In genomic region chr11:46616551-46617450, GRCh38 we compare ENCODE assay signal across 8 cellular contexts. TPM values are rescaled to one million over a fixed set of nuclear protein-coding genes. Genes with fewer than 3 reads are reported as not detected.
DNase-seq lines count a peak whose midpoint lies in the region; FAIRE-seq and TF ChIP-seq lines count a peak whose summit lies in the region.

Gene HARBI1 (minus strand): TSS chr11:46617227. CDS start chr11:46616237, 990 bp downstream.

- DNase-seq in H7 (peak; percentile 95), SHP77 (lab: John Stamatoyannopoulos, UW) (peak; percentile 75 to 77), frontal cortex (ENCODE audit: low spot score in 2 of 2) (peak; percentile 84 to 87), neuronal stem cell (ENCODE audit: low spot score) (peak; percentile 89)
- peak; percentile 74 to 92 (median 84) for DNase-seq in activated naive CD4-positive, alpha-beta T cell (lab: John Stamatoyannopoulos, UW)

- no peaks in the 10 kb centered on the region for H3K9me3 ChIP-seq in ES-I3 (ENCODE audit: control insufficient read depth, insufficient read depth, low read length)
- H3K9me3 ChIP-seq in Loucy (ENCODE audit: insufficient read depth, low read depth, low read length), result no peaks in the 10 kb centered on the region
- H3K9me3 ChIP-seq in neuronal stem cell (replicated peaks in 1 of 2; ENCODE audit: control insufficient read depth in 2 of 2, insufficient read depth in 1 of 2, low read depth in 1 of 2, low read length in 2 of 2), result no peaks in the 10 kb centered on the region
- H3K9me3 ChIP-seq in subcutaneous abdominal adipose tissue (ENCODE audit: control insufficient read depth in 5 of 5, low read length in 5 of 5), result no peaks in the 10 kb centered on the region

- peak within 1 kb of the TSS; percentile 87 for H3K27ac ChIP-seq in neuronal stem cell (replicated peaks; ENCODE audit: low read length)
- peak within 1 kb of the TSS; percentile 95 for H3K27ac ChIP-seq in subcutaneous abdominal adipose tissue (ENCODE audit: low read depth, low read length)

- H3K36me3 ChIP-seq in ES-I3 (ENCODE audit: insufficient read depth, low read length) (peaks cover 4% of the 10 kb centered on the region; the same call in 1 of the 2 replicates), H7 (replicated peaks; ENCODE audit: control insufficient read depth, insufficient read depth, low read length) (no peaks in the 10 kb centered on the region), Loucy (ENCODE audit: insufficient read depth, low read length) (no peaks in the 10 kb centered on the region; the same call in 1 of the 2 replicates), neuronal stem cell (replicated peaks in 1 of 2; ENCODE audit: control insufficient read depth in 2 of 2, insufficient read depth in 2 of 2, low read length in 2 of 2) (peaks cover 0 to 16% of the 10 kb centered on the region in 2 donors), subcutaneous abdominal adipose tissue (ENCODE audit: control insufficient read depth in 5 of 5, insufficient read depth in 5 of 5, low read length in 5 of 5) (peaks cover 3 to 15% (median 4%) of the 10 kb centered on the region in 5 donors)

- H3K27me3 ChIP-seq in H7 (ENCODE audit: control insufficient read depth, insufficient read depth, low read length), result no peaks in the 10 kb centered on the region
- no peaks in the 10 kb centered on the region for H3K27me3 ChIP-seq in Loucy (ENCODE audit: insufficient read depth, low read length, poor library complexity, severe bottlenecking)
- no peaks in the 10 kb centered on the region for H3K27me3 ChIP-seq in neuronal stem cell (ENCODE audit: control insufficient read depth in 3 of 3, insufficient read depth in 3 of 3, low read depth in 1 of 3, low read length in 3 of 3)
- H3K27me3 ChIP-seq in subcutaneous abdominal adipose tissue (ENCODE audit: control insufficient read depth in 5 of 5, insufficient read depth in 4 of 5, low read length in 5 of 5), result no peaks in the 10 kb centered on the region

- no peak for FAIRE-seq in frontal cortex (lab: Jason Lieb, UNC)

- H3K4me2 ChIP-seq in Loucy (ENCODE audit: low read depth, low read length, poor library complexity, severe bottlenecking) (peak within 1 kb of the TSS; percentile 97), neuronal stem cell (ENCODE audit: insufficient read depth, low read length, poor library complexity, severe bottlenecking) (peak within 1 kb of the TSS; percentile 70)

- peak within 1 kb of the TSS; percentile 58 for H3K23ac ChIP-seq in neuronal stem cell (ENCODE audit: low read depth, low read length, poor library complexity)

- H3K79me1 ChIP-seq in neuronal stem cell (ENCODE audit: low read depth, low read length), result peaks cover 4% of the 10 kb centered on the region

- no peak within 1 kb of the TSS for H2BK15ac ChIP-seq in neuronal stem cell (ENCODE audit: low read length)

- H3K4me3 ChIP-seq in H7 (ENCODE audit: insufficient read depth, low read depth, low read length) (peak within 1 kb of the TSS; percentile 100), Loucy (ENCODE audit: low read length, poor library complexity, severe bottlenecking) (peak within 1 kb of the TSS; percentile 84), neuronal stem cell (ENCODE audit: low read length in 2 of 2) (peak within 1 kb of the TSS; percentile 92), subcutaneous abdominal adipose tissue (ENCODE audit: low read depth in 1 of 5, low read length in 5 of 5) (peak within 1 kb of the TSS; percentile 93 to 100 (median 96))

- peak within 1 kb of the TSS; percentile 99 for H3K18ac ChIP-seq in neuronal stem cell (ENCODE audit: low read length)

- peaks cover 4% of the 10 kb centered on the region; the same call in 1 of the 2 replicates for H3K4me1 ChIP-seq in ES-I3 (ENCODE audit: insufficient read depth, low read length)
- peaks cover 23% of the 10 kb centered on the region for H3K4me1 ChIP-seq in Loucy (ENCODE audit: insufficient read depth, low read length, poor library complexity, severe bottlenecking)
- peaks cover 2 to 14% of the 10 kb centered on the region in 2 donors for H3K4me1 ChIP-seq in neuronal stem cell (ENCODE audit: control insufficient read depth in 2 of 2, insufficient read depth in 1 of 2, low read depth in 1 of 2, low read length in 2 of 2)
- H3K4me1 ChIP-seq in subcutaneous abdominal adipose tissue (ENCODE audit: control insufficient read depth in 5 of 5, insufficient read depth in 5 of 5, low read length in 5 of 5), result peaks cover 2 to 34% (median 27%) of the 10 kb centered on the region in 5 donors

- H3K79me2 ChIP-seq in Loucy (ENCODE audit: insufficient read depth, low read length), result peaks cover 48% of the 10 kb centered on the region

- no peak for TF ChIP-seq CTCF in Loucy (conservative IDR thresholded peaks at IDR 0.05; ENCODE audit: low read length)

- H3K4ac ChIP-seq in neuronal stem cell (ENCODE audit: low read length), result peak within 1 kb of the TSS; percentile 4

- H2AFZ ChIP-seq in Loucy (ENCODE audit: low read length) (peak within 1 kb of the TSS; percentile 91), neuronal stem cell (ENCODE audit: low read length) (peak within 1 kb of the TSS; percentile 95)

- H4K20me1 ChIP-seq in Loucy (ENCODE audit: insufficient read depth, low read length, poor library complexity, severe bottlenecking), result peaks cover 14% of the 10 kb centered on the region

- no peak within 1 kb of the TSS for H4K8ac ChIP-seq in neuronal stem cell (ENCODE audit: low read depth, low read length)

- peak within 1 kb of the TSS; percentile 95 for H2BK5ac ChIP-seq in neuronal stem cell (ENCODE audit: low read length)

- H4K91ac ChIP-seq in neuronal stem cell (ENCODE audit: low read depth, low read length, poor library complexity), result peak within 1 kb of the TSS; percentile 86

- no peak within 1 kb of the TSS for H2BK120ac ChIP-seq in neuronal stem cell (ENCODE audit: low read depth, low read length)

- no peaks in the 10 kb centered on the region for H3K9me2 ChIP-seq in Loucy (replicated peaks; ENCODE audit: low read depth, low read length)

- H2AK5ac ChIP-seq in neuronal stem cell (ENCODE audit: low read depth, low read length), result peak within 1 kb of the TSS; percentile 60

- H3K9ac ChIP-seq in ES-I3 (ENCODE audit: low read depth, low read length) (peak within 1 kb of the TSS; percentile 75), Loucy (ENCODE audit: low read depth, low read length, poor library complexity, severe bottlenecking) (peak within 1 kb of the TSS; percentile 73), neuronal stem cell (ENCODE audit: low read depth, low read length, poor library complexity) (peak within 1 kb of the TSS; percentile 98), subcutaneous abdominal adipose tissue (ENCODE audit: low read length in 5 of 5) (peak within 1 kb of the TSS; percentile 86 to 99 (median 90))

- H3F3A ChIP-seq in Loucy (ENCODE audit: low read depth), result no peaks in the 10 kb centered on the region

- H2BK12ac ChIP-seq in neuronal stem cell (ENCODE audit: low read length), result no peak within 1 kb of the TSS

- WGBS in neuronal stem cell (ENCODE audit: extremely low coverage in 2 of 2, insufficient read length in 2 of 2, insufficient replicate concordance in 1 of 2), 2 donors, result no CpG with 5 or more reads among the region's 44 CpGs

- H3K14ac ChIP-seq in neuronal stem cell (ENCODE audit: low read length), result peak within 1 kb of the TSS; percentile 99

RNA-seq across cellular contexts. Expression of gene HARBI1, which starts in this region (rescaled TPM):
- total RNA-seq in H7 (2014; rRNA removed; shearing (Covaris generic)), result 3.9 TPM in 2 replicates
- 7.7 TPM for total RNA-seq in frontal cortex
- polyA plus RNA-seq in neuronal stem cell (2013, experiment 1 of 2), result 2.9 TPM
- polyA plus RNA-seq in neuronal stem cell (2013, experiment 2 of 2), result 3.3 TPM

Comparison
In these comparisons a context has a peak if more than half of its experiments do, and no peak if none do; other contexts are left out.
1. Peak in every context shown above with its lines: DNase-seq, H3K4me3 ChIP-seq and H3K27ac ChIP-seq.